ENCODE assay signal across 13 cellular contexts in genomic region chr3:42608586-42608985, GRCh38. TPM values are rescaled to one million over a fixed set of nuclear protein-coding genes. Genes with fewer than 3 reads are reported as not detected.
DNase-seq lines count a peak whose midpoint lies in the region; ATAC-seq and TF ChIP-seq lines count a peak whose summit lies in the region.
"Had no signal": no experiment of that assay in that cellular context is flagged by ENCODE, and none has a peak within 500 bp of the region (broad histone marks: within the 10 kb centered on the region; RNA-seq: fewer than 3 reads in every experiment).

No MANE protein-coding gene starts in this region.

- no peak for ATAC-seq in CD4-positive, alpha-beta T cell (ENCODE audit: poor library complexity)

- H2BK12ac ChIP-seq in neuronal stem cell (ENCODE audit: low read length) = no peak overlapping the region

- no peak overlapping the region for H3K4me3 ChIP-seq in neuronal stem cell (ENCODE audit: low read length in 2 of 2)
- H3K4me3 ChIP-seq: dorsolateral prefrontal cortex, HAP-1 had no signal

- H3K79me1 ChIP-seq in neuronal stem cell (ENCODE audit: low read depth, low read length) = no peaks in the 10 kb centered on the region

- no peak overlapping the region for H4K91ac ChIP-seq in neuronal stem cell (ENCODE audit: low read depth, low read length, poor library complexity)

- H3K4me1 ChIP-seq in neuronal stem cell (ENCODE audit: control insufficient read depth in 2 of 2, insufficient read depth in 1 of 2, low read depth in 1 of 2, low read length in 2 of 2) = no peaks in the 10 kb centered on the region

- H3K36me3 Mint-ChIP-seq in CD4-positive, alpha-beta T cell (ENCODE audit: low read depth) = peaks cover 79% of the 10 kb centered on the region
- peaks cover 65% of the 10 kb centered on the region for H3K36me3 Mint-ChIP-seq in dendritic cell treated with granulocyte-macrophage colony-stimulating factor and Interleukin-4, amounts not matched to agents 40 ng/mL and 50 ng/mL, for 4 days (ENCODE audit: low read depth)

- DNase-seq in CD4-positive, alpha-beta T cell = no peak
- DNase-seq in M059J (ENCODE audit: low read depth) (peak; percentile 61), myocyte (ENCODE audit: low read depth) (peak; percentile 40), NCI-H2196 (lab: John Stamatoyannopoulos, UW; ENCODE audit: unreplicated experiment) (no peak), neuronal stem cell (ENCODE audit: low spot score) (no peak), NCI-H2107 treated with DMSO at 0.1 percent for 48 hours (lab: John Stamatoyannopoulos, UW; ENCODE audit: unreplicated experiment) (no peak)
- DNase-seq in activated CD4-positive, CD25-positive, alpha-beta regulatory T cell (lab: John Stamatoyannopoulos, UW) = no peak
- DNase-seq: islet precursor cell, NCI-H2029 treated with DMSO at 0.1 percent for 48 hours had no signal

- H3K27ac Mint-ChIP-seq in CD4-positive, alpha-beta T cell = peak overlapping the region; percentile 38
- H3K27ac Mint-ChIP-seq in dendritic cell treated with granulocyte-macrophage colony-stimulating factor and Interleukin-4, amounts not matched to agents 40 ng/mL and 50 ng/mL, for 4 days = peak overlapping the region; percentile 9

- CTCF ChIA-PET in CD4-positive, alpha-beta T cell (lab: Charles Lee) = no interaction called here

- H3K14ac ChIP-seq in neuronal stem cell (ENCODE audit: low read length) = no peak overlapping the region

- H3K23ac ChIP-seq in neuronal stem cell (ENCODE audit: low read depth, low read length, poor library complexity) = no peak overlapping the region

- H2AK5ac ChIP-seq in neuronal stem cell (ENCODE audit: low read depth, low read length) = no peak overlapping the region

- H3K27me3 Mint-ChIP-seq in CD4-positive, alpha-beta T cell = no peaks in the 10 kb centered on the region
- no peaks in the 10 kb centered on the region for H3K27me3 Mint-ChIP-seq in dendritic cell treated with granulocyte-macrophage colony-stimulating factor and Interleukin-4, amounts not matched to agents 40 ng/mL and 50 ng/mL, for 4 days
- H3K27me3 Mint-ChIP-seq: stimulated activated naive CD8-positive, alpha-beta T cell treated with anti-CD3 and anti-CD28 coated beads, Interleukin-15, Interleukin-2, amounts not matched to agents 100 ng/mL and 50 ng/mL, for 24 hours had no signal

- peaks cover 2 to 94% of the 10 kb centered on the region in 2 donors for H3K36me3 ChIP-seq in neuronal stem cell (replicated peaks in 1 of 2; ENCODE audit: control insufficient read depth in 2 of 2, insufficient read depth in 2 of 2, low read length in 2 of 2)

- no peak overlapping the region for H3K9ac ChIP-seq in neuronal stem cell (ENCODE audit: low read depth, low read length, poor library complexity)

- POLR2A ChIA-PET in CD4-positive, alpha-beta T cell (lab: Charles Lee) = no interaction called here

- H2BK15ac ChIP-seq in neuronal stem cell (ENCODE audit: low read length) = no peak overlapping the region

- no peak overlapping the region for H4K8ac ChIP-seq in neuronal stem cell (ENCODE audit: low read depth, low read length)

- no peak overlapping the region for H3K4me3 Mint-ChIP-seq in CD4-positive, alpha-beta T cell
- no peak overlapping the region for H3K4me3 Mint-ChIP-seq in dendritic cell treated with granulocyte-macrophage colony-stimulating factor and Interleukin-4, amounts not matched to agents 40 ng/mL and 50 ng/mL, for 4 days
- H3K4me3 Mint-ChIP-seq: stimulated activated naive CD8-positive, alpha-beta T cell treated with anti-CD3 and anti-CD28 coated beads, Interleukin-15, Interleukin-2, amounts not matched to agents 100 ng/mL and 50 ng/mL, for 24 hours had no signal

- H2BK120ac ChIP-seq in neuronal stem cell (ENCODE audit: low read depth, low read length) = no peak overlapping the region

- no peaks in the 10 kb centered on the region for H3K27me3 ChIP-seq in CD4-positive, alpha-beta T cell (ENCODE audit: control insufficient read depth, insufficient read depth, low read length)
- no peaks in the 10 kb centered on the region for H3K27me3 ChIP-seq in neuronal stem cell (ENCODE audit: control insufficient read depth in 3 of 3, insufficient read depth in 3 of 3, low read depth in 1 of 3, low read length in 3 of 3)
- H3K27me3 ChIP-seq: dorsolateral prefrontal cortex had no signal

- no peaks in the 10 kb centered on the region for H3K9me3 Mint-ChIP-seq in CD4-positive, alpha-beta T cell
- H3K9me3 Mint-ChIP-seq in dendritic cell treated with granulocyte-macrophage colony-stimulating factor and Interleukin-4, amounts not matched to agents 40 ng/mL and 50 ng/mL, for 4 days = no peaks in the 10 kb centered on the region
- H3K9me3 Mint-ChIP-seq: stimulated activated naive CD8-positive, alpha-beta T cell treated with anti-CD3 and anti-CD28 coated beads, Interleukin-15, Interleukin-2, amounts not matched to agents 100 ng/mL and 50 ng/mL, for 24 hours had no signal

- H2BK5ac ChIP-seq in neuronal stem cell (ENCODE audit: low read length) = no peak overlapping the region

- H3K9me3 ChIP-seq in CD4-positive, alpha-beta T cell (ENCODE audit: control insufficient read depth, low read length) = peaks cover 9% of the 10 kb centered on the region
- H3K9me3 ChIP-seq in neuronal stem cell (replicated peaks in 1 of 2; ENCODE audit: control insufficient read depth in 2 of 2, insufficient read depth in 1 of 2, low read depth in 1 of 2, low read length in 2 of 2) = peaks cover 0 to 7% of the 10 kb centered on the region in 2 donors
- H3K9me3 ChIP-seq: HAP-1 had no signal

- no peak overlapping the region for H3K18ac ChIP-seq in neuronal stem cell (ENCODE audit: low read length)

- H3K27ac ChIP-seq in CD4-positive, alpha-beta T cell (ENCODE audit: low read depth, low read length) = no peak overlapping the region
- no peak overlapping the region for H3K27ac ChIP-seq in neuronal stem cell (replicated peaks; ENCODE audit: low read length)

- no peak overlapping the region for H2AFZ ChIP-seq in neuronal stem cell (ENCODE audit: low read length)

- WGBS in neuronal stem cell (ENCODE audit: extremely low coverage in 2 of 2, insufficient read length in 2 of 2, insufficient replicate concordance in 1 of 2), 2 donors = no CpG with 5 or more reads among the region's 6 CpGs

- no peak overlapping the region for H3K4me2 ChIP-seq in neuronal stem cell (ENCODE audit: insufficient read depth, low read length, poor library complexity, severe bottlenecking)

- peaks cover 83% of the 10 kb centered on the region for H3K4me1 Mint-ChIP-seq in CD4-positive, alpha-beta T cell (ENCODE audit: low read depth)
- peaks cover 6% of the 10 kb centered on the region for H3K4me1 Mint-ChIP-seq in dendritic cell treated with granulocyte-macrophage colony-stimulating factor and Interleukin-4, amounts not matched to agents 40 ng/mL and 50 ng/mL, for 4 days (ENCODE audit: low read depth)

- intact Hi-C loops in CD4-positive, alpha-beta T cell (cut with DNase I, micrococcal nuclease) = loop anchor here in 1 of 2 experiments (5.0 kb wide), 1 partner anchor 36 kb away; no protein-coding TSS in a partner anchor
- intact Hi-C loops in dendritic cell treated with granulocyte-macrophage colony-stimulating factor and Interleukin-4, amounts not matched to agents 40 ng/mL and 50 ng/mL, for 4 days (cut with micrococcal nuclease) = no loop called here

- TF ChIP-seq CTCF in CD4-positive, alpha-beta T cell (IDR thresholded peaks at IDR 0.05) = no peak

- no peak overlapping the region for H3K4ac ChIP-seq in neuronal stem cell (ENCODE audit: low read length)

RNA-seq across cellular contexts. Expression of gene NKTR, which starts 8.1 kb away (rescaled TPM):
- total RNA-seq in CD4-positive, alpha-beta T cell = 100 to 1,000 TPM; 236 to 249 TPM
- total RNA-seq in M059J (2014; rRNA removed; shearing (Covaris generic)) = 8.0 and 9.4 TPM in 2 replicates
- total RNA-seq in myocyte = 32.4 and 40.3 TPM in 2 replicates
- polyA plus RNA-seq in myocyte (2012) = 15.2 TPM
- 57.4 TPM for polyA plus RNA-seq in neuronal stem cell (2013, experiment 1 of 2)
- polyA plus RNA-seq in neuronal stem cell (2013, experiment 2 of 2) = 60.9 TPM

RNA-seq across cellular contexts. Expression of gene SS18L2, which starts 17.9 kb away (rescaled TPM):
- 10 to 100 TPM; 47.2 to 53.6 TPM for total RNA-seq in CD4-positive, alpha-beta T cell
- total RNA-seq in M059J (2014; rRNA removed; shearing (Covaris generic)) = 34.6 and 35.1 TPM in 2 replicates
- 11.9 and 15.2 TPM in 2 replicates for total RNA-seq in myocyte
- polyA plus RNA-seq in myocyte (2012) = 16.2 TPM
- 75.6 TPM for polyA plus RNA-seq in neuronal stem cell (2013, experiment 1 of 2)
- 77.7 TPM for polyA plus RNA-seq in neuronal stem cell (2013, experiment 2 of 2)

RNA-seq across cellular contexts. Expression of gene SEC22C, which starts 26.8 kb away (rescaled TPM):
- 10 to 100 TPM; 73.6 to 75.4 TPM for total RNA-seq in CD4-positive, alpha-beta T cell
- 47.3 and 57.7 TPM in 2 replicates for total RNA-seq in M059J (2014; rRNA removed; shearing (Covaris generic))
- 33.1 and 42.4 TPM in 2 replicates for total RNA-seq in myocyte
- polyA plus RNA-seq in myocyte (2012) = 36.2 TPM
- 30.9 TPM for polyA plus RNA-seq in neuronal stem cell (2013, experiment 1 of 2)
- polyA plus RNA-seq in neuronal stem cell (2013, experiment 2 of 2) = 29.4 TPM

RNA-seq across cellular contexts. Expression of gene ZBTB47, which starts 44.9 kb away (rescaled TPM):
- under 1 TPM; 0.47 to 0.80 TPM for total RNA-seq in CD4-positive, alpha-beta T cell
- total RNA-seq in M059J (2014; rRNA removed; shearing (Covaris generic)) = 5.0 and 5.5 TPM in 2 replicates
- total RNA-seq in myocyte = 96.8 and 103 TPM in 2 replicates
- polyA plus RNA-seq in myocyte (2012) = 75.1 TPM
- polyA plus RNA-seq in neuronal stem cell (2013, experiment 1 of 2) = 2.7 TPM
- 2.8 TPM for polyA plus RNA-seq in neuronal stem cell (2013, experiment 2 of 2)

Comparison
In these comparisons a context has a peak if more than half of its experiments do, and no peak if none do; other contexts are left out.
1. DNase-seq: peak in M059J (single experiment) and myocyte (single experiment); none in CD4-positive, alpha-beta T cell (0 of 10), activated CD4-positive, CD25-positive, alpha-beta regulatory T cell (0 of 4), NCI-H2196 (single experiment), neuronal stem cell (single experiment) and NCI-H2107 treated with DMSO at 0.1 percent for 48 hours (single experiment).